ENCODE assay signal across 8 cellular contexts in genomic region chr12:51951199-51951842, GRCh38. TPM values are rescaled to one million over a fixed set of nuclear protein-coding genes. Genes with fewer than 3 reads are reported as not detected.
A peak's percentile ranks its signal among the peaks of the same experiment; 100 is the strongest.
DNase-seq lines count a peak whose midpoint lies in the region; ATAC-seq and TF ChIP-seq lines count a peak whose summit lies in the region.

ACVR1B (plus strand) TSS chr12:51951699; CDS start chr12:51951744, 45 bp downstream.

- H3K4me3 Mint-ChIP-seq in activated naive CD4-positive, alpha-beta T cell treated with anti-CD3 and anti-CD28 coated beads, Interleukin-2, amount 10 ng/mL, durations not matched to agents 7 days and 5 days = peak within 1 kb of the TSS; percentile 94

- H3K9me3 ChIP-seq in DND-41 (ENCODE audit: insufficient read depth, low read length, severe bottlenecking) = no peaks in the 10 kb centered on the region

- H3K9ac ChIP-seq in DND-41 (ENCODE audit: low read depth, low read length) = peak within 1 kb of the TSS; percentile 96

- H3K27me3 ChIP-seq in DND-41 (ENCODE audit: insufficient read depth, low read length, poor library complexity) = peaks cover 23% of the 10 kb centered on the region

- H2AFZ ChIP-seq in DND-41 (ENCODE audit: low read depth, low read length) = peak within 1 kb of the TSS; percentile 90

- no peak for TF ChIP-seq CTCF in DND-41 (IDR thresholded peaks at IDR 0.05; ENCODE audit: borderline replicate concordance, extremely low read depth, low read length, poor library complexity, severe bottlenecking)
- no peak for TF ChIP-seq CTCF in subcutaneous adipose tissue (IDR thresholded peaks at IDR 0.05; ENCODE audit: low read depth)

- peak within 1 kb of the TSS; percentile 77 for H3K27ac Mint-ChIP-seq in activated naive CD4-positive, alpha-beta T cell treated with anti-CD3 and anti-CD28 coated beads, Interleukin-2, amount 10 ng/mL, durations not matched to agents 7 days and 5 days

- no peaks in the 10 kb centered on the region; the same call in 1 of the 2 replicates for H3K36me3 ChIP-seq in DND-41 (ENCODE audit: insufficient read depth, low read length)

- H3K27ac ChIP-seq in DND-41 (ENCODE audit: low read length) = peak within 1 kb of the TSS; percentile 77

- H3K4me1 ChIP-seq in DND-41 (ENCODE audit: insufficient read depth, low read length) = peaks cover 38% of the 10 kb centered on the region

- peaks cover 66% of the 10 kb centered on the region for H3K27me3 Mint-ChIP-seq in activated naive CD4-positive, alpha-beta T cell treated with anti-CD3 and anti-CD28 coated beads, Interleukin-2, amount 10 ng/mL, durations not matched to agents 7 days and 5 days

- CTCF ChIA-PET in activated naive CD4-positive, alpha-beta T cell treated with anti-CD3 and anti-CD28 coated beads, Interleukin-2, amount 10 ng/mL, durations not matched to agents 7 days and 5 days (lab: Charles Lee) = interaction anchor here (1.0 to 1.9 kb wide), 2 partner anchors 24 kb away, joined by 3 to 5 read pairs; no protein-coding TSS in a partner anchor

- DNase-seq in DND-41 = peak; percentile 89
- peak; percentile 90 for DNase-seq in HCEC 1CT
- DNase-seq in NCI-H1048 (lab: John Stamatoyannopoulos, UW) = peak; percentile 83
- DNase-seq in SK-N-DZ (ENCODE audit: low spot score) = peak; percentile 95
- DNase-seq in activated naive CD4-positive, alpha-beta T cell treated with anti-CD3 and anti-CD28 coated beads, Interleukin-2, amount 10 ng/mL, durations not matched to agents 7 days and 5 days = peak; percentile 92
- DNase-seq in germinal center (ENCODE audit: low spot score) = peak; percentile 88
- peak; percentile 59 for DNase-seq in non-pigmented ciliary epithelial cell (ENCODE audit: low read depth)

- peak; percentile 89 for ATAC-seq in DND-41 (ENCODE audit: insufficient read depth, low read depth)

- 0 out of 2 replicates have a peak, but pooled peaks cover 5% of the 10 kb centered on the region for H4K20me1 ChIP-seq in DND-41 (ENCODE audit: insufficient read depth, low read length)

- peaks cover 46% of the 10 kb centered on the region for H3K79me2 ChIP-seq in DND-41 (ENCODE audit: insufficient read depth, low read length)

- no peaks in the 10 kb centered on the region for H3K9me3 Mint-ChIP-seq in activated naive CD4-positive, alpha-beta T cell treated with anti-CD3 and anti-CD28 coated beads, Interleukin-2, amount 10 ng/mL, durations not matched to agents 7 days and 5 days

- peak within 1 kb of the TSS; percentile 98 for H3K4me2 ChIP-seq in DND-41 (ENCODE audit: insufficient read depth, low read length)

- peaks cover 24% of the 10 kb centered on the region for H3K4me1 Mint-ChIP-seq in activated naive CD4-positive, alpha-beta T cell treated with anti-CD3 and anti-CD28 coated beads, Interleukin-2, amount 10 ng/mL, durations not matched to agents 7 days and 5 days

- H3K4me3 ChIP-seq in DND-41 (ENCODE audit: low read depth in 1 of 2, low read length in 2 of 2) = peak within 1 kb of the TSS; percentile 87 to 92

- H3K36me3 Mint-ChIP-seq in activated naive CD4-positive, alpha-beta T cell treated with anti-CD3 and anti-CD28 coated beads, Interleukin-2, amount 10 ng/mL, durations not matched to agents 7 days and 5 days = no peaks in the 10 kb centered on the region

RNA-seq across cellular contexts. Expression of gene ACVR1B, which starts in this region (rescaled TPM):
- 23.8 and 24.9 TPM in 2 replicates for polyA plus RNA-seq in SK-N-DZ (2014; cell fraction: cytosol; rRNA removed)
- polyA plus RNA-seq in SK-N-DZ (2014; cell fraction: nucleus; rRNA removed) = 16.1 and 25.1 TPM in 2 replicates
- total RNA-seq in subcutaneous adipose tissue = 10 to 100 TPM; 14.8 to 16.3 (median 15.4) TPM

Comparison
In these comparisons a context has a peak if more than half of its experiments do, and no peak if none do; other contexts are left out.
1. Peak in every context shown above with its lines: DNase-seq, ATAC-seq, H3K4me3 ChIP-seq and H3K27ac ChIP-seq.